8 cellular contexts compared by ENCODE assay signal in the genomic region with DNA sequence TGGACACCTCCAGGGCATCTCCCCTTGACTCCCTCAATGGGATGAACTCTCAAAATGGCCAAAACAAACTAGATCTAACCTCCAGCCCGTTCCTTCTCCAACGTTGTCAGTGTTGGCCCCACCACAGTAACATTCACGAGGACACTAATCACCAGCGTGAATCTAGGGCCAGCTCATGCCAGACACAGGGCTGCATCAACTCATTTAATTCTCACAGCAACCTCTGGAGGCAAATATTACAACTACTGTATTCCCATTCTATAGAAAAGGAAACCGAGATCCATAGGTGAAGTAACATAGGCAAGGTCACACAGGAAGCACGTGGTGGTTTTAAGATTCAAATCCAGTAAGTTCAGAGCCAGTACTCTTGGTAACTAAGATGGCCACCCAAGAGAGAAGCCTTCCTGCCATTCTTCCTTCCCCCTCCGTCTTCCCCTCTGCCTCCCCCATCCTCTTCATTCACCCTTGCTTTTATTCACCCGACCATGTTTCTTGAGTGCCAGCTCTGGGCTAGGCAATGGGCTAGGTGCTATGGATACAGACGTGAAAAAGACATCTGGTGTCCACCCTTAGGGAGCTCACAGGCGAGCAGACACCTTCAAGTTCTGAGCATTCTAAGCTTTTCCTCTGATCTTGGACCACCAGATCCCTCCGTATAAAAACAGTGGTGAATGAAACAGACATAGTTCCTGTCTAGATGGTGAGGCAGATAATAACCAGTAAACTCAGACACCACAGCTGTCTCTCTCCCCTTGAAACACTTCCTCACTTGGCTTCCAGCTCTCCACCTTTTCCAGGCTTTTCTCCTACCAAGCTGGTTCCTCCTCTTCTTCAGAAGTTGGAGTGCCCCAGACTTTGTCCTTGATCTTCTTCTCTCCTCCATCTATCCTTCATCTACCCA. TPM values are rescaled to one million over a fixed set of nuclear protein-coding genes. Genes with fewer than 3 reads are reported as not detected.
DNase-seq lines count a peak whose midpoint lies in the region; ATAC-seq, FAIRE-seq and TF ChIP-seq lines count a peak whose summit lies in the region.
"Had no signal": no experiment of that assay in that cellular context is flagged by ENCODE, and none has a peak within 500 bp of the region (broad histone marks: within the 10 kb centered on the region; RNA-seq: fewer than 3 reads in every experiment).

No MANE protein-coding gene starts in this region.

- H3K4me2 ChIP-seq in GM12878 (ENCODE audit: control insufficient read depth, insufficient read depth): peak overlapping the region; percentile 55; the same call in 1 of the 2 replicates
- H3K4me2 ChIP-seq in neural cell (ENCODE audit: low read length): no peak overlapping the region

- peaks cover 6% of the 10 kb centered on the region for H3K36me3 Mint-ChIP-seq in Caco-2 (ENCODE audit: insufficient read depth, unreplicated experiment)

- ATAC-seq in GM12878: no peak

- FAIRE-seq in GM12878 (lab: Jason Lieb, UNC): no peak

- TF ChIP-seq EP300 in GM12878 (IDR thresholded peaks at IDR 0.05; ENCODE audit: borderline replicate concordance in 1 of 2, control insufficient read depth in 1 of 2, low read depth in 2 of 2, low read length in 2 of 2) (no peak), neural cell (conservative IDR thresholded peaks at IDR 0.05; ENCODE audit: poor library complexity, severe bottlenecking) (no peak)

- WGBS in GM12878 (ENCODE audit: insufficient coverage, insufficient replicate concordance, low lambda C conversion rate, missing lambda C conversion rate): 12% methylated on average over 11 of the region's 11 CpGs

- H3K4me1 ChIP-seq in Caco-2: peaks cover 12% of the 10 kb centered on the region
- no peaks in the 10 kb centered on the region for H3K4me1 ChIP-seq in HEK293 (ENCODE audit: control insufficient read depth, insufficient read depth, low read length)
- H3K4me1 ChIP-seq in GM12878 (ENCODE audit: control insufficient read depth, insufficient read depth, low read length): no peaks in the 10 kb centered on the region

- H3K36me3 ChIP-seq in Caco-2 (ENCODE audit: control insufficient read depth, insufficient read depth, low read length) (no peaks in the 10 kb centered on the region), HEK293 (ENCODE audit: control insufficient read depth in 2 of 2, insufficient read depth in 1 of 2, low read length in 2 of 2) (no peaks in the 10 kb centered on the region), GM12878 (ENCODE audit: control insufficient read depth in 2 of 2, insufficient read depth in 2 of 2, low read length in 1 of 2) (no peaks in the 10 kb centered on the region), neural cell (ENCODE audit: insufficient read depth, low read length) (no peaks in the 10 kb centered on the region)

- SMC1A ChIA-PET in GM12878 (lab: Charles Lee; ENCODE audit: uncharacterized antibody, unreplicated experiment): interaction anchor here (0.7 to 2.0 kb wide), 5 partner anchors 12 to 166 kb away, joined by 3 to 7 read pairs (median 5); no protein-coding TSS in a partner anchor

- H3K27ac ChIP-seq in HEK293 (ENCODE audit: extremely low read depth, low read depth, low read length): no peak overlapping the region
- no peak overlapping the region for H3K27ac ChIP-seq in GM12878 (ENCODE audit: control insufficient read depth, insufficient read depth)
- H3K27ac ChIP-seq in neural cell (ENCODE audit: low read length): no peak overlapping the region

- TSS peak; percentile 63 for BruUV-seq in Caco-2 (replicated peaks; lab: Mats Ljungman, UMichigan)
- no TSS peak for BruUV-seq in GM12878 (replicated peaks; lab: Mats Ljungman, UMichigan)

- TF ChIP-seq RAD21 in GM12878 (IDR thresholded peaks at IDR 0.05; ENCODE audit: insufficient read depth, low read depth, low read length) (no peak), neural cell (conservative IDR thresholded peaks at IDR 0.05) (no peak)

- H3K9ac ChIP-seq in GM12878 (ENCODE audit: control insufficient read depth, insufficient read depth, low read length) (no peak overlapping the region), neural cell (ENCODE audit: low read length) (peak overlapping the region; percentile 42)

- no peak for DNase-seq in Caco-2
- DNase-seq in GM12878 (ENCODE audit: low read depth, low spot score): no peak
- DNase-seq in NCI-H510A treated with DMSO at 0.1 percent for 48 hours (lab: John Stamatoyannopoulos, UW): no peak
- no peak for DNase-seq in pons (ENCODE audit: low spot score)
- DNase-seq in COLO829 (ENCODE audit: low spot score): no peak

- H4K20me1 ChIP-seq in GM12878 (ENCODE audit: control insufficient read depth, insufficient read depth) (no peaks in the 10 kb centered on the region), neural cell (ENCODE audit: insufficient read depth) (no peaks in the 10 kb centered on the region)

- TF ChIP-seq POLR2A in GM12878 (IDR thresholded peaks at IDR 0.05; ENCODE audit: low read depth, low read length): no peak

- peaks cover 46% of the 10 kb centered on the region for H3K27me3 Mint-ChIP-seq in Caco-2 (ENCODE audit: insufficient read depth, unreplicated experiment)

- H3K9me3 Mint-ChIP-seq in Caco-2 (ENCODE audit: unreplicated experiment): no peaks in the 10 kb centered on the region

- H3F3A ChIP-seq in neural cell (ENCODE audit: insufficient read depth, low read length, poor library complexity, severe bottlenecking): no peaks in the 10 kb centered on the region

- CTCF ChIA-PET in Caco-2 (lab: Charles Lee) (interaction anchor here (0.7 to 2.2 kb wide), 3 partner anchors 9 to 11 kb away, joined by 3 to 17 read pairs (median 3); no protein-coding TSS in a partner anchor), HEK293 (lab: Yijun Ruan, JAX) (interaction anchor here (0.7 to 2.5 kb wide), 5 partner anchors 11 to 202 kb away, joined by 3 to 25 read pairs (median 4); no protein-coding TSS in a partner anchor), GM12878 (lab: Yijun Ruan, JAX) (interaction anchor here (0.6 to 2.5 kb wide), 10 partner anchors 10 to 197 kb away, joined by 3 to 11 read pairs (median 4); partner anchors contain the start of gene PDRG1)

- H3K79me2 ChIP-seq in GM12878 (ENCODE audit: control insufficient read depth, insufficient read depth, low read length): no peaks in the 10 kb centered on the region
- H3K79me2 ChIP-seq in neural cell (replicated peaks; ENCODE audit: insufficient read depth, low read length): no peaks in the 10 kb centered on the region

- TF ChIP-seq CTCF in Caco-2 (IDR thresholded peaks at IDR 0.05; ENCODE audit: insufficient read depth in 1 of 2, low read depth in 1 of 2, low read length in 1 of 2, severe bottlenecking in 1 of 2, unreplicated experiment in 1 of 2) (no peak), HEK293 (tag by site-specific recombination; IDR thresholded peaks at IDR 0.05) (no peak), GM12878 (IDR thresholded peaks at IDR 0.05 in 2 of 3, conservative IDR thresholded peaks at IDR 0.05 in 1 of 3; ENCODE audit: control insufficient read depth in 2 of 3, extremely low read depth in 1 of 3, insufficient read depth in 1 of 3, low read depth in 3 of 3, low read length in 3 of 3) (no peak), neural cell (IDR thresholded peaks at IDR 0.05; ENCODE audit: poor library complexity, severe bottlenecking) (no peak)

- H3K4me3 Mint-ChIP-seq in Caco-2 (ENCODE audit: unreplicated experiment): peak overlapping the region; percentile 85

- intact Hi-C loops in Caco-2 (cut with micrococcal nuclease; ENCODE audit: unreplicated experiment): loop anchor here (2.0 to 5.0 kb wide), 4 partner anchors 53 to 197 kb away; partner anchors contain the start of genes PDRG1 and XKR7
- intact Hi-C loops in GM12878 (cut with micrococcal nuclease; ENCODE audit: unreplicated experiment): loop anchor here (5.0 kb wide), 1 partner anchor 173 kb away; the partner anchor contains the start of gene FOXS1

- H3K9me3 ChIP-seq in Caco-2 (no peaks in the 10 kb centered on the region), HEK293 (ENCODE audit: control insufficient read depth, insufficient read depth, low read depth, low read length) (no peaks in the 10 kb centered on the region), GM12878 (replicated peaks; ENCODE audit: control insufficient read depth, insufficient read depth, low read length) (no peaks in the 10 kb centered on the region), neural cell (ENCODE audit: low read length) (no peaks in the 10 kb centered on the region)

- RAD21 ChIA-PET in GM12878 (lab: Charles Lee; ENCODE audit: unreplicated experiment): interaction anchor here (1.0 to 1.4 kb wide), 3 partner anchors 12 to 68 kb away, joined by 3 read pairs; partner anchors contain the start of gene PDRG1

- H2AFZ ChIP-seq in GM12878 (ENCODE audit: control insufficient read depth, low read depth, low read length) (no peak overlapping the region), neural cell (ENCODE audit: low read depth, low read length) (no peak overlapping the region)

- H3K4me1 Mint-ChIP-seq in Caco-2 (ENCODE audit: low read depth, unreplicated experiment): peaks cover 13% of the 10 kb centered on the region

- H3K9me2 ChIP-seq in neural cell (ENCODE audit: insufficient read depth, low read length): no peaks in the 10 kb centered on the region

- peaks cover 13% of the 10 kb centered on the region for H3K27me3 ChIP-seq in Caco-2 (replicated peaks; ENCODE audit: control insufficient read depth, insufficient read depth, low read length)
- H3K27me3 ChIP-seq in GM12878 (replicated peaks in 1 of 2; ENCODE audit: control insufficient read depth in 2 of 2, insufficient read depth in 2 of 2, low read length in 1 of 2): peaks cover 8 to 12% of the 10 kb centered on the region in 2 experiments
- peaks cover 38% of the 10 kb centered on the region for H3K27me3 ChIP-seq in neural cell (ENCODE audit: insufficient read depth, low read depth, low read length)

- H3K4me3 ChIP-seq in Caco-2 (ENCODE audit: low read depth, low read length): peak overlapping the region; percentile 79
- H3K4me3 ChIP-seq in HEK293 (ENCODE audit: low read depth, low read length): peak overlapping the region; percentile 28
- H3K4me3 ChIP-seq in GM12878: no peak overlapping the region
- H3K4me3 ChIP-seq in neural cell (ENCODE audit: low read length): peak overlapping the region; percentile 61

- in situ Hi-C loops in GM12878 (cut with MboI): no loop called here

- H3K27ac Mint-ChIP-seq in Caco-2 (ENCODE audit: unreplicated experiment): no peak overlapping the region

- POLR2A ChIA-PET in Caco-2 (lab: Charles Lee) (no interaction called here), HEK293 (lab: Yijun Ruan, JAX) (interaction anchor here (0.6 kb wide), 1 partner anchor 161 kb away, joined by 3 read pairs; no protein-coding TSS in a partner anchor), GM12878 (lab: Charles Lee) (interaction anchor here (0.6 to 0.8 kb wide), 3 partner anchors 38 to 62 kb away, joined by 3 to 4 read pairs (median 3); no protein-coding TSS in a partner anchor)

RNA-seq across cellular contexts. Expression of gene CCM2L, which starts 9.6 kb away (rescaled TPM):
- total RNA-seq in Caco-2 (2022) (0.16 and 0.32 TPM in 2 replicates), GM12878 (2014; rRNA removed) (not detected in 2 replicates), GM12878 (2014; rRNA removed; fragmentation: Illumina TruSeq; extraction: Trizol) (not detected in 2 replicates), GM12878 (2021) (not detected in 2 replicates)
- total RNA-seq in GM12878 (2013; cell fraction: nucleolus; rRNA removed): not detected in 2 replicates
- polyA plus RNA-seq in GM12878 (2011; ENCODE audit: low read depth): not detected
- polyA plus RNA-seq in GM12878 (2011; rRNA removed) (not detected in 2 replicates), GM12878 (2014; fragmentation: Illumina TruSeq; extraction: Trizol) (not detected in 2 replicates), GM12878 (2014; fragmentation: Nextera tagmentation; extraction: Ambion mirVana) (not detected), GM12878 (2014; rRNA removed) (not detected in 2 replicates), GM12878 (2016; fragmentation: Nextera tagmentation; extraction: Ambion mirVana) (not detected), neural cell (1.5 and 3.0 TPM in 2 replicates)
- not detected in 2 replicates for polyA plus RNA-seq in GM12878 (2011; cell fraction: cytosol; rRNA removed)
- polyA plus RNA-seq in GM12878 (2011; cell fraction: nucleus; rRNA removed): not detected in 2 replicates
- polyA plus RNA-seq in GM12878 (2012): not detected in 2 replicates
- not detected in 2 replicates for polyA minus RNA-seq in GM12878 (2011; rRNA and poly(A)+ RNA removed)
- polyA minus RNA-seq in GM12878 (2011; cell fraction: cytosol; rRNA and poly(A)+ RNA removed): not detected in 2 replicates
- not detected in 2 replicates for polyA minus RNA-seq in GM12878 (2011; cell fraction: nucleus; rRNA and poly(A)+ RNA removed)
- 1.7 and 2.2 TPM in 2 replicates for polyA minus RNA-seq in neural cell

RNA-seq across cellular contexts. Expression of gene HCK, which starts 32.2 kb away (rescaled TPM):
- total RNA-seq in Caco-2 (2022): not detected in 2 replicates
- total RNA-seq in GM12878 (2013; cell fraction: nucleolus; rRNA removed): 123 and 135 TPM in 2 replicates
- total RNA-seq in GM12878 (2014; rRNA removed): 30.2 and 30.3 TPM in 2 replicates
- total RNA-seq in GM12878 (2014; rRNA removed; fragmentation: Illumina TruSeq; extraction: Trizol): 20.5 TPM in 2 replicates
- 20.1 and 21.0 TPM in 2 replicates for total RNA-seq in GM12878 (2021)
- polyA plus RNA-seq in GM12878 (2011; ENCODE audit: low read depth): 19.6 TPM
- polyA plus RNA-seq in GM12878 (2011; rRNA removed): 1.5 and 3.0 TPM in 2 replicates
- 2.9 and 3.0 TPM in 2 replicates for polyA plus RNA-seq in GM12878 (2011; cell fraction: cytosol; rRNA removed)
- 2.5 and 2.9 TPM in 2 replicates for polyA plus RNA-seq in GM12878 (2011; cell fraction: nucleus; rRNA removed)
- polyA plus RNA-seq in GM12878 (2012): 31.1 and 39.4 TPM in 2 replicates
- polyA plus RNA-seq in GM12878 (2014; fragmentation: Illumina TruSeq; extraction: Trizol): 22.5 and 25.2 TPM in 2 replicates
- polyA plus RNA-seq in GM12878 (2014; fragmentation: Nextera tagmentation; extraction: Ambion mirVana): 1 to 10 TPM; 1.3 to 2.1 TPM
- 25.0 and 26.7 TPM in 2 replicates for polyA plus RNA-seq in GM12878 (2014; rRNA removed)
- polyA plus RNA-seq in GM12878 (2016; fragmentation: Nextera tagmentation; extraction: Ambion mirVana): 10 to 100 TPM; 16.5 to 16.8 TPM
- 1.5 and 3.7 TPM in 2 replicates for polyA minus RNA-seq in GM12878 (2011; rRNA and poly(A)+ RNA removed)
- polyA minus RNA-seq in GM12878 (2011; cell fraction: cytosol; rRNA and poly(A)+ RNA removed): not detected in 2 replicates
- polyA minus RNA-seq in GM12878 (2011; cell fraction: nucleus; rRNA and poly(A)+ RNA removed): 0.97 and 1.2 TPM in 2 replicates
- 0.58 TPM in 1 of 2 replicates, not detected in the other for polyA plus RNA-seq in neural cell
- polyA minus RNA-seq in neural cell: not detected in 2 replicates

RNA-seq across cellular contexts. Expression of gene XKR7, which starts 51.9 kb away (rescaled TPM):
- total RNA-seq in Caco-2 (2022) (not detected in 2 replicates), GM12878 (2014; rRNA removed) (under 0.01 TPM in 1 of 2 replicates, not detected in the other), GM12878 (2014; rRNA removed; fragmentation: Illumina TruSeq; extraction: Trizol) (not detected in 2 replicates), GM12878 (2021) (not detected in 2 replicates)
- total RNA-seq in GM12878 (2013; cell fraction: nucleolus; rRNA removed): not detected in 2 replicates
- polyA plus RNA-seq in GM12878 (2011; ENCODE audit: low read depth): not detected
- polyA plus RNA-seq in GM12878 (2011; rRNA removed) (not detected in 2 replicates), GM12878 (2014; fragmentation: Illumina TruSeq; extraction: Trizol) (not detected in 2 replicates), GM12878 (2014; fragmentation: Nextera tagmentation; extraction: Ambion mirVana) (not detected), GM12878 (2014; rRNA removed) (not detected in 2 replicates), GM12878 (2016; fragmentation: Nextera tagmentation; extraction: Ambion mirVana) (not detected), neural cell (9.6 and 12.8 TPM in 2 replicates)
- not detected in 2 replicates for polyA plus RNA-seq in GM12878 (2011; cell fraction: cytosol; rRNA removed)
- polyA plus RNA-seq in GM12878 (2011; cell fraction: nucleus; rRNA removed): not detected in 2 replicates
- polyA plus RNA-seq in GM12878 (2012): not detected in 2 replicates
- not detected in 2 replicates for polyA minus RNA-seq in GM12878 (2011; rRNA and poly(A)+ RNA removed)
- polyA minus RNA-seq in GM12878 (2011; cell fraction: cytosol; rRNA and poly(A)+ RNA removed): not detected in 2 replicates
- not detected in 2 replicates for polyA minus RNA-seq in GM12878 (2011; cell fraction: nucleus; rRNA and poly(A)+ RNA removed)
- 41.1 and 43.8 TPM in 2 replicates for polyA minus RNA-seq in neural cell
- total RNA-seq: esophagus mucosa had no signal

Comparison
In these comparisons a context has a peak if more than half of its experiments do, and no peak if none do; other contexts are left out.
1. RNA of gene HCK, which starts 32.2 kb away (total RNA-seq): 20.1 to 135 TPM in GM12878; not detected in Caco-2; every median in the first group is over 10 times any median in the second.